In genomic region chr20:63881451-63882226, GRCh38 we compare ENCODE assay signal across 27 cellular contexts. TPM values are rescaled to one million over a fixed set of nuclear protein-coding genes. Genes with fewer than 3 reads are reported as not detected.
DNase-seq lines count a peak whose midpoint lies in the region; ATAC-seq, FAIRE-seq and TF ChIP-seq lines count a peak whose summit lies in the region.
"Had no signal": no experiment of that assay in that cellular context is flagged by ENCODE, and none has a peak within 500 bp of the region (broad histone marks: within the 10 kb centered on the region; RNA-seq: fewer than 3 reads in every experiment).

No MANE protein-coding gene starts in this region.

- no peak overlapping the region for H3K18ac ChIP-seq in H1 (ENCODE audit: extremely low read depth, low read length)
- no peak overlapping the region for H3K18ac ChIP-seq in neuronal stem cell (ENCODE audit: low read length)

- H4K5ac ChIP-seq in H1 (ENCODE audit: insufficient read length, low read depth, low read length) = no peak overlapping the region

- H2BK12ac ChIP-seq in H1 (ENCODE audit: low read depth, low read length) = no peak overlapping the region
- H2BK12ac ChIP-seq in neuronal stem cell (ENCODE audit: low read length) = no peak overlapping the region

- H3K56ac ChIP-seq in H1 (replicated peaks; ENCODE audit: insufficient read length, low read depth, low read length) = no peak overlapping the region

- H3K27me3 ChIP-seq in right cardiac atrium (ENCODE audit: control insufficient read depth, insufficient read depth) (no peaks in the 10 kb centered on the region), H1 (replicated peaks in 1 of 4; ENCODE audit: control insufficient read depth in 3 of 4, extremely low read depth in 1 of 4, insufficient read depth in 3 of 4, low read length in 3 of 4) (no peaks in the 10 kb centered on the region), small intestine (ENCODE audit: control insufficient read depth in 2 of 2, insufficient read depth in 2 of 2, low read length in 2 of 2) (no peaks in the 10 kb centered on the region), neuronal stem cell (ENCODE audit: control insufficient read depth in 3 of 3, insufficient read depth in 3 of 3, low read depth in 1 of 3, low read length in 3 of 3) (no peaks in the 10 kb centered on the region)
- H3K27me3 ChIP-seq: BE2C had no signal

- H3K4me1 ChIP-seq in right cardiac atrium (ENCODE audit: control insufficient read depth, insufficient read depth, low read length) (no peaks in the 10 kb centered on the region), H1 (replicated peaks in 1 of 4; ENCODE audit: control insufficient read depth in 3 of 4, insufficient read depth in 4 of 4, low read length in 3 of 4) (no peaks in the 10 kb centered on the region), small intestine (ENCODE audit: control insufficient read depth in 2 of 2, insufficient read depth in 1 of 2, low read depth in 1 of 2, low read length in 1 of 2) (peaks cover 0 to 4% of the 10 kb centered on the region in 2 donors), neuronal stem cell (ENCODE audit: control insufficient read depth in 2 of 2, insufficient read depth in 1 of 2, low read depth in 1 of 2, low read length in 2 of 2) (no peaks in the 10 kb centered on the region)
- H3K4me1 ChIP-seq: BE2C, Caco-2 had no signal

- intact Hi-C loops in right cardiac atrium (cut with DNase I) (no loop called here), left ventricle myocardium superior (cut with micrococcal nuclease) (no loop called here)

- ATAC-seq in right cardiac atrium (no peak), left ventricle myocardium superior (no peak), GM19397 (IDR thresholded peaks at IDR 0.05; ENCODE audit: unreplicated experiment) (no peak)

- peaks cover 0 to 18% of the 10 kb centered on the region in 2 experiments; a peak in 1 of 4 replicates for H3K79me2 ChIP-seq in H1 (ENCODE audit: control insufficient read depth in 1 of 2, insufficient read depth in 2 of 2, low read length in 2 of 2)

- no peak overlapping the region for H3K4me2 ChIP-seq in H1 (ENCODE audit: insufficient read depth in 1 of 2, low read depth in 2 of 2, low read length in 2 of 2)
- H3K4me2 ChIP-seq in neuronal stem cell (ENCODE audit: insufficient read depth, low read length, poor library complexity, severe bottlenecking) = no peak overlapping the region

- peaks cover 22% of the 10 kb centered on the region for H3K79me1 ChIP-seq in H1 (ENCODE audit: low read depth, low read length)
- peaks cover 16% of the 10 kb centered on the region for H3K79me1 ChIP-seq in neuronal stem cell (ENCODE audit: low read depth, low read length)

- H3K36me3 ChIP-seq in H1 (ENCODE audit: control insufficient read depth in 2 of 4, insufficient read depth in 4 of 4, low read length in 3 of 4) (peaks cover 10 to 35% (median 21%) of the 10 kb centered on the region in 4 experiments), small intestine (ENCODE audit: control insufficient read depth in 2 of 2, insufficient read depth in 2 of 2, low read length in 2 of 2) (peaks cover 7 to 23% of the 10 kb centered on the region in 2 donors), neuronal stem cell (replicated peaks in 1 of 2; ENCODE audit: control insufficient read depth in 2 of 2, insufficient read depth in 2 of 2, low read length in 2 of 2) (peaks cover 34 to 73% of the 10 kb centered on the region in 2 donors)

- 0 out of 4 replicates have a peak, but pooled peaks of 1 of the 2 experiments have one; percentile 5 for TF ChIP-seq RAD21 in H1 (IDR thresholded peaks at IDR 0.05 in 1 of 2, conservative IDR thresholded peaks at IDR 0.05 in 1 of 2; ENCODE audit: low read depth in 2 of 2, low read length in 2 of 2)

- H2AFZ ChIP-seq in H1 (ENCODE audit: low read length) (no peak overlapping the region), neuronal stem cell (ENCODE audit: low read length) (no peak overlapping the region)

- H3K23me2 ChIP-seq in H1 (ENCODE audit: low read depth, low read length) = no peaks in the 10 kb centered on the region

- H4K20me1 ChIP-seq in H1 (replicated peaks in 1 of 2; ENCODE audit: control insufficient read depth in 1 of 2, insufficient read depth in 2 of 2, low read length in 2 of 2) = peaks cover 15 to 37% of the 10 kb centered on the region in 2 experiments

- H3K9ac ChIP-seq in H1 (replicated peaks in 1 of 4; ENCODE audit: extremely low read depth in 1 of 4, low read depth in 3 of 4, low read length in 3 of 4) = no peak overlapping the region
- H3K9ac ChIP-seq in neuronal stem cell (ENCODE audit: low read depth, low read length, poor library complexity) = no peak overlapping the region

- POLR2A ChIA-PET in RWPE1 (lab: Yijun Ruan, JAX; ENCODE audit: low non-redundant PET) = no interaction called here
- POLR2A ChIA-PET in H1 (lab: Charles Lee; ENCODE audit: partially characterized antibody) = interaction anchor here (0.9 to 3.5 kb wide), 8 partner anchors 9 to 92 kb away, joined by 3 to 19 read pairs (median 3); partner anchors contain the start of gene DNAJC5

- H3K9me3 ChIP-seq in right cardiac atrium (ENCODE audit: control insufficient read depth, low read length) (no peaks in the 10 kb centered on the region), H1 (ENCODE audit: insufficient read depth in 2 of 2, low read depth in 1 of 2, low read length in 1 of 2) (no peaks in the 10 kb centered on the region), small intestine (ENCODE audit: control insufficient read depth, low read depth) (no peaks in the 10 kb centered on the region), neuronal stem cell (replicated peaks in 1 of 2; ENCODE audit: control insufficient read depth in 2 of 2, insufficient read depth in 1 of 2, low read depth in 1 of 2, low read length in 2 of 2) (no peaks in the 10 kb centered on the region)
- H3K9me3 ChIP-seq: BE2C, Caco-2 had no signal

- 90% methylated on average over 19 of the region's 19 CpGs for WGBS in right cardiac atrium
- WGBS in H1 (ENCODE audit: extremely low coverage in 1 of 2, insufficient coverage in 1 of 2, insufficient read length in 1 of 2, insufficient replicate concordance in 2 of 2, low coverage in 1 of 2, low lambda C conversion rate in 2 of 2, missing lambda C conversion rate in 1 of 2), 2 experiments = 87% methylated on average over 19 of the region's 19 CpGs; no CpG with 5 or more reads in 1 of the 2 experiments
- WGBS in small intestine, 3 donors = 58 to 79% (median 66%) methylated on average over 18 to 19 of the region's 19 CpGs
- WGBS in neuronal stem cell (ENCODE audit: extremely low coverage in 2 of 2, insufficient read length in 2 of 2, insufficient replicate concordance in 1 of 2), 2 donors = no CpG with 5 or more reads among the region's 19 CpGs

- H2AK5ac ChIP-seq in H1 (ENCODE audit: low read depth, low read length) (no peak overlapping the region), neuronal stem cell (ENCODE audit: low read depth, low read length) (no peak overlapping the region)

- no peak for TF ChIP-seq POLR2A in H1 (IDR thresholded peaks at IDR 0.05; ENCODE audit: control extremely low read depth in 1 of 2, low read depth in 2 of 2, low read length in 2 of 2)

- no peak overlapping the region for H4K91ac ChIP-seq in H1 (replicated peaks; ENCODE audit: insufficient read length, low read length)
- H4K91ac ChIP-seq in neuronal stem cell (ENCODE audit: low read depth, low read length, poor library complexity) = no peak overlapping the region

- TF ChIP-seq CTCF in RWPE1 (conservative IDR thresholded peaks at IDR 0.05; ENCODE audit: low read depth) (no peak), H1 (IDR thresholded peaks at IDR 0.05; ENCODE audit: control extremely low read depth in 1 of 3, insufficient read depth in 1 of 3, low read depth in 1 of 3, low read length in 3 of 3) (peak in 1 of 3 experiments; percentile 4; a peak in 1 of 4 replicates)

- no peak overlapping the region for H2BK15ac ChIP-seq in H1 (ENCODE audit: low read length)
- H2BK15ac ChIP-seq in neuronal stem cell (ENCODE audit: low read length) = no peak overlapping the region

- no peak overlapping the region for H3K4me3 ChIP-seq in right cardiac atrium (ENCODE audit: low read length)
- H3K4me3 ChIP-seq in H1 (ENCODE audit: extremely low read depth in 1 of 4, insufficient read depth in 2 of 4, low read depth in 3 of 4, low read length in 4 of 4) = no peak overlapping the region
- H3K4me3 ChIP-seq in small intestine (ENCODE audit: low read depth in 1 of 2, low read length in 2 of 2) = no peak overlapping the region
- H3K4me3 ChIP-seq in neuronal stem cell (ENCODE audit: low read length in 2 of 2) = peak overlapping the region in 1 of 2 donors; percentile 63

- no peak overlapping the region for H3K23ac ChIP-seq in H1 (ENCODE audit: insufficient read length)
- H3K23ac ChIP-seq in neuronal stem cell (ENCODE audit: low read depth, low read length, poor library complexity) = no peak overlapping the region

- DNase-seq in right cardiac atrium = peak in 2 of 3 donors; percentile 22 to 44
- no peak for DNase-seq in left ventricle myocardium superior
- DNase-seq in RWPE1 (ENCODE audit: low spot score) = no peak
- no peak for DNase-seq in H1 (ENCODE audit: low read depth in 1 of 2, low spot score in 2 of 2)
- peak; percentile 84 for DNase-seq in small intestine
- no peak for DNase-seq in amniotic stem cell (lab: John Stamatoyannopoulos, UW)
- no peak for DNase-seq in neuronal stem cell (ENCODE audit: low spot score)
- DNase-seq: BE2C; Caco-2; CD4-positive, CD25-positive, alpha-beta regulatory T cell; DMS153; H9; MM.1S; NCI-H1092; NCI-H146; NCI-H2081; NK-92 treated with Interleukin-12 subunit alpha and Interleukin-12 subunit beta, amount 100 ng/mL, for 24 hours had no signal

- CTCF ChIA-PET in RWPE1 (lab: Yijun Ruan, JAX) = interaction anchor here (0.6 to 0.8 kb wide), 2 partner anchors 9 to 157 kb away, joined by 3 to 4 read pairs; no protein-coding TSS in a partner anchor
- CTCF ChIA-PET in H1 (lab: Charles Lee; ENCODE audit: partially characterized antibody) = interaction anchor here (0.7 to 4.7 kb wide), 10 partner anchors 9 to 158 kb away, joined by 3 to 18 read pairs (median 3); partner anchors contain the start of gene TPD52L2

- H2BK120ac ChIP-seq in H1 (replicated peaks; ENCODE audit: low read depth, low read length) (no peak overlapping the region), neuronal stem cell (ENCODE audit: low read depth, low read length) (no peak overlapping the region)

- H3K14ac ChIP-seq in H1 (ENCODE audit: insufficient read length) = no peak overlapping the region
- no peak overlapping the region for H3K14ac ChIP-seq in neuronal stem cell (ENCODE audit: low read length)

- H4K8ac ChIP-seq in H1 (ENCODE audit: extremely low read depth, insufficient read depth, low read length) (peak overlapping the region; percentile 74; the same call in 1 of the 2 replicates), neuronal stem cell (ENCODE audit: low read depth, low read length) (no peak overlapping the region)

- no peak overlapping the region for H3K4ac ChIP-seq in H1 (replicated peaks; ENCODE audit: insufficient read length, low read depth, low read length)
- no peak overlapping the region for H3K4ac ChIP-seq in neuronal stem cell (ENCODE audit: low read length)

- no peak for TF ChIP-seq EP300 in H1 (IDR thresholded peaks at IDR 0.05; ENCODE audit: borderline replicate concordance in 1 of 2, low read depth in 2 of 2, low read length in 2 of 2)

- FAIRE-seq in H1 (lab: Jason Lieb, UNC) (no peak), small intestine (lab: Jason Lieb, UNC) (no peak)
- FAIRE-seq: GM12892, GM18507 had no signal

- H2BK20ac ChIP-seq in H1 (ENCODE audit: low read length) = no peak overlapping the region

- H2BK5ac ChIP-seq in H1 (ENCODE audit: low read depth, low read length) (no peak overlapping the region), neuronal stem cell (ENCODE audit: low read length) (no peak overlapping the region)

- H3K27ac ChIP-seq in right cardiac atrium (ENCODE audit: low read length) (no peak overlapping the region), RWPE1 (peak overlapping the region; percentile 51), H1 (ENCODE audit: low read depth, low read length) (no peak overlapping the region), small intestine (ENCODE audit: low read depth in 1 of 2, low read length in 1 of 2) (no peak overlapping the region), neuronal stem cell (replicated peaks; ENCODE audit: low read length) (no peak overlapping the region)
- H3K27ac ChIP-seq: HL-60 had no signal

RNA-seq across cellular contexts. Expression of gene DNAJC5, which starts 13.3 kb away (rescaled TPM):
- total RNA-seq in right cardiac atrium (10 to 100 TPM; 43.1 to 51.0 (median 49.9) TPM), left ventricle myocardium superior (47.3 TPM)
- polyA plus RNA-seq in right cardiac atrium (32.2 TPM), H1 (2011; rRNA removed) (19.2 and 25.0 TPM in 2 replicates), small intestine (10 to 100 TPM; 37.0 to 52.3 (median 43.7) TPM)
- 31.2 and 32.8 TPM in 2 replicates for total RNA-seq in H1 (2021; fragmentation: NEBNext Ultra II Directional; extraction: Animal tissue kit (Norgen Biotek cat#: 25700))
- polyA plus RNA-seq in H1 (2011; cell fraction: cytosol; rRNA removed) = 22.5 TPM
- polyA plus RNA-seq in H1 (2011; cell fraction: nucleus; rRNA removed) = 27.7 TPM
- polyA plus RNA-seq in H1 (2012, experiment 1 of 2) = 21.6 to 26.2 TPM (median 23.4 TPM) in 4 replicates
- 21.6 TPM for polyA plus RNA-seq in H1 (2012, experiment 2 of 2)
- polyA plus RNA-seq in H1 (2013, experiment 1 of 2) = 15.5 TPM
- 16.2 TPM for polyA plus RNA-seq in H1 (2013, experiment 2 of 2)
- polyA minus RNA-seq in H1 (2011; rRNA and poly(A)+ RNA removed) = 25.3 and 25.7 TPM in 2 replicates
- 19.9 TPM for polyA minus RNA-seq in H1 (2011; cell fraction: cytosol; rRNA and poly(A)+ RNA removed)
- polyA minus RNA-seq in H1 (2011; cell fraction: nucleus; rRNA and poly(A)+ RNA removed) = 13.3 TPM
- 17.2 TPM for polyA plus RNA-seq in neuronal stem cell (2013, experiment 1 of 2)
- polyA plus RNA-seq in neuronal stem cell (2013, experiment 2 of 2) = 16.8 TPM

RNA-seq across cellular contexts. Expression of gene TPD52L2, which starts 16.6 kb away (rescaled TPM):
- total RNA-seq in right cardiac atrium (10 to 100 TPM; 62.1 to 73.5 (median 63.6) TPM), left ventricle myocardium superior (78.0 TPM)
- polyA plus RNA-seq in right cardiac atrium (52.3 TPM), H1 (2011; rRNA removed) (80.2 and 96.5 TPM in 2 replicates), small intestine (10 to 100 TPM; 67.2 to 87.7 (median 72.7) TPM)
- 77.1 and 78.1 TPM in 2 replicates for total RNA-seq in H1 (2021; fragmentation: NEBNext Ultra II Directional; extraction: Animal tissue kit (Norgen Biotek cat#: 25700))
- 101 TPM for polyA plus RNA-seq in H1 (2011; cell fraction: cytosol; rRNA removed)
- 124 TPM for polyA plus RNA-seq in H1 (2011; cell fraction: nucleus; rRNA removed)
- 61.9 to 82.8 TPM (median 77.6 TPM) in 4 replicates for polyA plus RNA-seq in H1 (2012, experiment 1 of 2)
- polyA plus RNA-seq in H1 (2012, experiment 2 of 2) = 87.8 TPM
- 57.0 TPM for polyA plus RNA-seq in H1 (2013, experiment 1 of 2)
- polyA plus RNA-seq in H1 (2013, experiment 2 of 2) = 55.6 TPM
- 52.5 and 67.0 TPM in 2 replicates for polyA minus RNA-seq in H1 (2011; rRNA and poly(A)+ RNA removed)
- 78.2 TPM for polyA minus RNA-seq in H1 (2011; cell fraction: cytosol; rRNA and poly(A)+ RNA removed)
- 31.7 TPM for polyA minus RNA-seq in H1 (2011; cell fraction: nucleus; rRNA and poly(A)+ RNA removed)
- polyA plus RNA-seq in neuronal stem cell (2013, experiment 1 of 2) = 48.5 TPM
- 47.7 TPM for polyA plus RNA-seq in neuronal stem cell (2013, experiment 2 of 2)

RNA-seq across cellular contexts. Expression of gene ABHD16B, which starts 20.3 kb away (rescaled TPM):
- total RNA-seq in right cardiac atrium (not detected), left ventricle myocardium superior (not detected)
- polyA plus RNA-seq in right cardiac atrium (0.54 TPM), H1 (2011; rRNA removed) (0.05 TPM in 1 of 2 replicates, not detected in the other), small intestine (under 1 TPM in 2 of 3 donors, not detected in 1; 0.34 to 0.67 TPM)
- total RNA-seq in H1 (2021; fragmentation: NEBNext Ultra II Directional; extraction: Animal tissue kit (Norgen Biotek cat#: 25700)) = not detected in 2 replicates
- not detected for polyA plus RNA-seq in H1 (2011; cell fraction: cytosol; rRNA removed)
- polyA plus RNA-seq in H1 (2011; cell fraction: nucleus; rRNA removed) = not detected
- polyA plus RNA-seq in H1 (2012, experiment 1 of 2) = not detected in 4 replicates
- not detected for polyA plus RNA-seq in H1 (2012, experiment 2 of 2)
- not detected for polyA plus RNA-seq in H1 (2013, experiment 1 of 2)
- not detected for polyA plus RNA-seq in H1 (2013, experiment 2 of 2)
- polyA minus RNA-seq in H1 (2011; rRNA and poly(A)+ RNA removed) = not detected in 2 replicates
- polyA minus RNA-seq in H1 (2011; cell fraction: cytosol; rRNA and poly(A)+ RNA removed) = not detected
- not detected for polyA minus RNA-seq in H1 (2011; cell fraction: nucleus; rRNA and poly(A)+ RNA removed)
- polyA plus RNA-seq in neuronal stem cell (2013, experiment 1 of 2) = not detected
- not detected for polyA plus RNA-seq in neuronal stem cell (2013, experiment 2 of 2)
- total RNA-seq: A172; CD4-positive, CD25-positive, alpha-beta regulatory T cell; Daoy; H9; HT1080; LHCN-M2; NCI-H460; RPMI7951 had no signal

RNA-seq across cellular contexts. Expression of gene ZBTB46, which starts 50.6 kb away (rescaled TPM):
- total RNA-seq in right cardiac atrium (10 to 100 TPM; 14.4 to 18.1 (median 16.3) TPM), left ventricle myocardium superior (13.1 TPM)
- polyA plus RNA-seq in right cardiac atrium (6.7 TPM), H1 (2011; rRNA removed) (6.4 and 10.7 TPM in 2 replicates), small intestine (1 to 10 TPM in 2 of 3 donors, not detected in 1; 1.1 to 3.1 TPM)
- 21.1 and 22.4 TPM in 2 replicates for total RNA-seq in H1 (2021; fragmentation: NEBNext Ultra II Directional; extraction: Animal tissue kit (Norgen Biotek cat#: 25700))
- 8.6 TPM for polyA plus RNA-seq in H1 (2011; cell fraction: cytosol; rRNA removed)
- 14.3 TPM for polyA plus RNA-seq in H1 (2011; cell fraction: nucleus; rRNA removed)
- 8.5 to 11.4 TPM (median 10.9 TPM) in 4 replicates for polyA plus RNA-seq in H1 (2012, experiment 1 of 2)
- 11.3 TPM for polyA plus RNA-seq in H1 (2012, experiment 2 of 2)
- polyA plus RNA-seq in H1 (2013, experiment 1 of 2) = 7.1 TPM
- 7.8 TPM for polyA plus RNA-seq in H1 (2013, experiment 2 of 2)
- polyA minus RNA-seq in H1 (2011; rRNA and poly(A)+ RNA removed) = 32.8 and 34.9 TPM in 2 replicates
- 22.2 TPM for polyA minus RNA-seq in H1 (2011; cell fraction: cytosol; rRNA and poly(A)+ RNA removed)
- 18.9 TPM for polyA minus RNA-seq in H1 (2011; cell fraction: nucleus; rRNA and poly(A)+ RNA removed)
- 8.2 TPM for polyA plus RNA-seq in neuronal stem cell (2013, experiment 1 of 2)
- polyA plus RNA-seq in neuronal stem cell (2013, experiment 2 of 2) = 8.6 TPM

Comparison
In these comparisons a context has a peak if more than half of its experiments do, and no peak if none do; other contexts are left out.
1. DNase-seq: peak in right cardiac atrium (2 of 3) and small intestine (single experiment); none in left ventricle myocardium superior (single experiment), RWPE1 (single experiment), H1 (0 of 2), amniotic stem cell (single experiment) and neuronal stem cell (single experiment).